Comparison of ENCODE assay signal across 8 cellular contexts in genomic region chrX:40266490-40267333, GRCh38.
DNase-seq lines count a peak whose midpoint lies in the region; ATAC-seq and FAIRE-seq lines count a peak whose summit lies in the region.

No MANE protein-coding gene starts in this region.

- DNase-seq in DMS79 treated with DMSO at 0.1 percent for 48 hours (lab: John Stamatoyannopoulos, UW), result peak; percentile 28
- peak; percentile 56 for DNase-seq in HuH-7.5 (ENCODE audit: low spot score)
- peak; percentile 75 for DNase-seq in RPMI7951 (ENCODE audit: low read depth)
- peak; percentile 2 to 41 (median 12) for DNase-seq in activated naive CD4-positive, alpha-beta T cell (lab: John Stamatoyannopoulos, UW)
- peak; percentile 51 to 76 for DNase-seq in frontal cortex (ENCODE audit: low spot score in 2 of 2)

- H3K4me3 ChIP-seq in neuron (ENCODE audit: low read length) (peak overlapping the region; percentile 49), thymus (ENCODE audit: low read length) (peak overlapping the region; percentile 60)

- no peaks in the 10 kb centered on the region for H3K9me3 ChIP-seq in neuron (ENCODE audit: low read length)
- H3K9me3 ChIP-seq in thymus (ENCODE audit: control insufficient read depth), result no peaks in the 10 kb centered on the region

- H3K36me3 ChIP-seq in neuron (ENCODE audit: insufficient read depth, low read length) (no peaks in the 10 kb centered on the region), thymus (ENCODE audit: control insufficient read depth, insufficient read depth) (no peaks in the 10 kb centered on the region)

- no peak overlapping the region for H2AFZ ChIP-seq in neuron (ENCODE audit: low read depth, low read length)

- ATAC-seq in GM19324 (IDR thresholded peaks at IDR 0.05; ENCODE audit: low FRiP score, unreplicated experiment), result no peak

- FAIRE-seq in frontal cortex (lab: Jason Lieb, UNC), result no peak

- H3K4me1 ChIP-seq in neuron (ENCODE audit: insufficient read depth, low read length) (no peaks in the 10 kb centered on the region), thymus (ENCODE audit: control insufficient read depth, insufficient read depth, low read length) (no peaks in the 10 kb centered on the region)

- WGBS in thymus, result 6% methylated on average over 42 of the region's 42 CpGs

- H3K27me3 ChIP-seq in neuron (ENCODE audit: insufficient read depth, low read length) (no peaks in the 10 kb centered on the region), thymus (ENCODE audit: control insufficient read depth, insufficient read depth) (no peaks in the 10 kb centered on the region)

- no peak overlapping the region for H3K27ac ChIP-seq in thymus (ENCODE audit: low read depth)

Comparison
In these comparisons a context has a peak if more than half of its experiments do, and no peak if none do; other contexts are left out.
1. DNase-seq: peak in every context shown above with its lines; median percentile 75 in RPMI7951; 64 in frontal cortex; 56 in HuH-7.5; 28 in DMS79 treated with DMSO at 0.1 percent for 48 hours; 12 in activated naive CD4-positive, alpha-beta T cell.